Comparison of ENCODE assay signal across 8 cellular contexts in the genomic region with DNA sequence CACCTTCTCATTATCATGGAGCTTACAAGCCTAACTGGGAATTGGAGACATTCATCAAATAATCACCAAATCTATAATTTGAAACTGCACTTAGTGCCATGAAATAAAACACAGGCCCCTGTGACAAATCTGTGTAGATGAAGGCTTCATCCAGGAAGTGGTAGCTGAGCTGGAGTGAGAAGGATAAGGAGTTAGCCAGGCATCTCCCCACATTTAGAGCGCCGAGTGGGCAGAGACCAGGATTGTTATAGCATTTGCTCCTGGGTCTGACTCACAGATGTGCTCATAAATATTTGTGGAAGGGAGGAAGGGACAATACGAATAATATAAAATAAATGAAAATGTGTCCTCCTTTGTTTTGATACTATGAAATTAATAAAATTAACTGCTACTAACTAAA. TPM values are rescaled to one million over a fixed set of nuclear protein-coding genes. Genes with fewer than 3 reads are reported as not detected.
DNase-seq lines count a peak whose midpoint lies in the region; ATAC-seq, FAIRE-seq and TF ChIP-seq lines count a peak whose summit lies in the region.

No MANE protein-coding gene starts in this region.

- peak overlapping the region; percentile 15 for H3K27ac Mint-ChIP-seq in memory B cell

- no peak for TF ChIP-seq POLR2A in K562 (conservative IDR thresholded peaks at IDR 0.05)
- TF ChIP-seq POLR2A in erythroblast (IDR thresholded peaks at IDR 0.05; ENCODE audit: low read length): no peak

- no peak overlapping the region for H3K27ac ChIP-seq in K562 (ENCODE audit: extremely low read depth, low read depth, low read length)

- peaks cover 21% of the 10 kb centered on the region for H3K36me3 ChIP-seq in K562 (ENCODE audit: control insufficient read depth, insufficient read depth, low read length)

- H3K27me3 Mint-ChIP-seq in memory B cell: no peaks in the 10 kb centered on the region

- H3K4me2 ChIP-seq in K562 (ENCODE audit: insufficient read depth, low read length): no peak overlapping the region

- H3K4me3 ChIP-seq in K562: no peak overlapping the region

- 82% methylated on average over 3 of the region's 3 CpGs for WGBS in K562 (ENCODE audit: insufficient coverage, low coverage, missing lambda C conversion rate)

- in situ Hi-C loops in K562 (cut with MboI): no loop called here

- CTCF ChIA-PET in K562 (lab: Yijun Ruan, JAX; ENCODE audit: low intra/inter-chr PET ratio): no interaction called here

- no TSS peak for BruUV-seq in K562 (replicated peaks; lab: Mats Ljungman, UMichigan)

- peaks cover 49% of the 10 kb centered on the region for H3K79me2 ChIP-seq in K562 (ENCODE audit: control insufficient read depth, insufficient read depth, low read length)

- peaks cover 9% of the 10 kb centered on the region in 2 experiments; a peak in 4 of 5 replicates for H3K4me1 ChIP-seq in K562 (replicated peaks in 1 of 2; ENCODE audit: control insufficient read depth in 2 of 2, insufficient read depth in 2 of 2, low read length in 2 of 2)

- TF ChIP-seq RAD21 in K562 (CRISPR knock-in tag; conservative IDR thresholded peaks at IDR 0.05 in 1 of 2, IDR thresholded peaks at IDR 0.05 in 1 of 2): no peak

- peak overlapping the region in 1 of 2 experiments; percentile 100; a peak in 1 of 4 replicates for H3K9ac ChIP-seq in K562 (ENCODE audit: insufficient read depth in 1 of 2, low read depth in 2 of 2, low read length in 2 of 2)

- no peak overlapping the region for H3K4me3 Mint-ChIP-seq in memory B cell

- intact Hi-C loops in K562 (cut with micrococcal nuclease): loop anchor here (5.0 kb wide), 1 partner anchor 99 kb away; no protein-coding TSS in a partner anchor

- H3K9me3 ChIP-seq in K562 (replicated peaks; ENCODE audit: control insufficient read depth, insufficient read depth, low read depth, low read length): no peaks in the 10 kb centered on the region

- H3K36me3 Mint-ChIP-seq in memory B cell: no peaks in the 10 kb centered on the region

- H3K9me1 ChIP-seq in K562 (ENCODE audit: control insufficient read depth, insufficient read depth, low read length): no peaks in the 10 kb centered on the region

- no peak for TF ChIP-seq EP300 in K562 (IDR thresholded peaks at IDR 0.05; ENCODE audit: low read length)

- no peak for TF ChIP-seq CTCF in K562 (IDR thresholded peaks at IDR 0.05 in 2 of 3, conservative IDR thresholded peaks at IDR 0.05 in 1 of 3; ENCODE audit: insufficient read depth in 2 of 3, low read depth in 1 of 3, low read length in 3 of 3)

- H2AFZ ChIP-seq in K562 (ENCODE audit: low read depth, low read length): no peak overlapping the region

- no peak for FAIRE-seq in K562 (lab: Jason Lieb, UNC)

- POLR2A ChIA-PET in K562 (lab: Yijun Ruan, JAX): interaction anchor here (0.9 to 24.3 kb wide), 8 partner anchors 10 to 209 kb away, joined by 3 to 1576 read pairs (median 4); a partner anchor contains a TSS

- H3K4me1 Mint-ChIP-seq in memory B cell: peaks cover 11% of the 10 kb centered on the region

- H4K20me1 ChIP-seq in K562 (replicated peaks; ENCODE audit: control insufficient read depth, insufficient read depth, low read length): peaks cover 20% of the 10 kb centered on the region

- no peaks in the 10 kb centered on the region for H3K27me3 ChIP-seq in K562 (ENCODE audit: control insufficient read depth in 2 of 2, insufficient read depth in 2 of 2, low read length in 2 of 2)

- no peaks in the 10 kb centered on the region for H3K9me3 Mint-ChIP-seq in memory B cell

- peak; percentile 88 for DNase-seq in A172 (ENCODE audit: low spot score)
- DNase-seq in HK-2 (ENCODE audit: unreplicated experiment): peak; percentile 47
- no peak for DNase-seq in K562 (ENCODE audit: extremely low read depth in 1 of 4, low spot score in 3 of 4)
- DNase-seq in memory B cell (ENCODE audit: low spot score in 2 of 2): no peak
- DNase-seq in activated CD8-positive, alpha-beta memory T cell treated with anti-CD3 and anti-CD28 coated beads, Interleukin-2, amount 50 U/mL, for 4 hours: no peak
- no peak for DNase-seq in erythroblast (lab: John Stamatoyannopoulos, UW)
- no peak for DNase-seq in T-helper 2 cell

- no peak for ATAC-seq in K562
- ATAC-seq in memory B cell (ENCODE audit: low read depth): no peak
- no peak for ATAC-seq in GM21619 (IDR thresholded peaks at IDR 0.05; ENCODE audit: unreplicated experiment)

RNA-seq across cellular contexts. Expression of a gene that starts 2.5 kb away (rescaled TPM):
- 94.6 and 95.2 TPM in 2 replicates for total RNA-seq in A172 (2014; rRNA removed; shearing (Covaris generic))
- total RNA-seq in K562 (2011; cell fraction: chromatin; rRNA removed; ENCODE audit: low replicate concordance): 2,702 and 3,157 TPM in 2 replicates
- total RNA-seq in K562 (2011; cell fraction: nucleolus; rRNA removed): 1,250 and 1,264 TPM in 2 replicates
- 2,042 and 2,843 TPM in 2 replicates for total RNA-seq in K562 (2011; cell fraction: nucleoplasm; rRNA removed)
- total RNA-seq in K562 (2014; rRNA removed) (176 and 192 TPM in 2 replicates), K562 (2014; rRNA removed; fragmentation: Illumina TruSeq; extraction: Trizol) (236 and 242 TPM in 2 replicates), K562 (2015; rRNA removed; fragmentation: Illumina TruSeq; extraction: Trizol) (215 and 240 TPM in 2 replicates), K562 (2021) (376 and 394 TPM in 2 replicates)
- polyA plus RNA-seq in K562 (2011; rRNA removed) (606 and 1,027 TPM in 2 replicates), K562 (2014; fragmentation: Illumina TruSeq; extraction: Trizol) (324 and 385 TPM in 2 replicates), K562 (2014; fragmentation: Nextera tagmentation; extraction: Ambion mirVana) (100 to 1,000 TPM; 130 to 197 TPM), K562 (2014; rRNA removed) (582 and 610 TPM in 2 replicates)
- polyA plus RNA-seq in K562 (2011; cell fraction: cytosol; rRNA removed): 192 and 285 TPM in 2 replicates
- polyA plus RNA-seq in K562 (2011; cell fraction: nucleus; rRNA removed): 3,295 and 5,994 TPM in 2 replicates
- 368 and 393 TPM in 2 replicates for polyA plus RNA-seq in K562 (2012)
- 369 and 549 TPM in 2 replicates for polyA minus RNA-seq in K562 (2011; rRNA and poly(A)+ RNA removed)
- polyA minus RNA-seq in K562 (2011; cell fraction: cytosol; rRNA and poly(A)+ RNA removed): 138 and 165 TPM in 2 replicates
- 1,130 and 1,570 TPM in 2 replicates for polyA minus RNA-seq in K562 (2011; cell fraction: nucleus; rRNA and poly(A)+ RNA removed)

RNA-seq across cellular contexts. Expression of a gene that starts 24.8 kb away (rescaled TPM):
- total RNA-seq in A172 (2014; rRNA removed; shearing (Covaris generic)): 28.1 and 31.5 TPM in 2 replicates
- total RNA-seq in K562 (2011; cell fraction: chromatin; rRNA removed; ENCODE audit: low replicate concordance): 126 and 226 TPM in 2 replicates
- 103 and 119 TPM in 2 replicates for total RNA-seq in K562 (2011; cell fraction: nucleolus; rRNA removed)
- 111 and 121 TPM in 2 replicates for total RNA-seq in K562 (2011; cell fraction: nucleoplasm; rRNA removed)
- total RNA-seq in K562 (2014; rRNA removed) (14.4 and 18.5 TPM in 2 replicates), K562 (2014; rRNA removed; fragmentation: Illumina TruSeq; extraction: Trizol) (23.9 and 24.2 TPM in 2 replicates), K562 (2015; rRNA removed; fragmentation: Illumina TruSeq; extraction: Trizol) (19.7 and 21.2 TPM in 2 replicates), K562 (2021) (28.1 and 28.4 TPM in 2 replicates)
- polyA plus RNA-seq in K562 (2011; rRNA removed) (12.5 and 29.2 TPM in 2 replicates), K562 (2014; fragmentation: Illumina TruSeq; extraction: Trizol) (22.7 and 23.4 TPM in 2 replicates), K562 (2014; fragmentation: Nextera tagmentation; extraction: Ambion mirVana) (10 to 100 TPM; 46.7 to 47.1 TPM), K562 (2014; rRNA removed) (29.6 and 31.0 TPM in 2 replicates)
- 19.3 and 37.3 TPM in 2 replicates for polyA plus RNA-seq in K562 (2011; cell fraction: cytosol; rRNA removed)
- 22.9 and 43.4 TPM in 2 replicates for polyA plus RNA-seq in K562 (2011; cell fraction: nucleus; rRNA removed)
- 24.5 and 30.1 TPM in 2 replicates for polyA plus RNA-seq in K562 (2012)
- 21.2 and 39.3 TPM in 2 replicates for polyA minus RNA-seq in K562 (2011; rRNA and poly(A)+ RNA removed)
- 6.9 and 15.1 TPM in 2 replicates for polyA minus RNA-seq in K562 (2011; cell fraction: cytosol; rRNA and poly(A)+ RNA removed)
- polyA minus RNA-seq in K562 (2011; cell fraction: nucleus; rRNA and poly(A)+ RNA removed): 31.7 and 35.3 TPM in 2 replicates

RNA-seq across cellular contexts. Expression of a gene that starts 40.9 kb away (rescaled TPM):
- 1.3 and 1.5 TPM in 2 replicates for total RNA-seq in A172 (2014; rRNA removed; shearing (Covaris generic))
- total RNA-seq in K562 (2011; cell fraction: chromatin; rRNA removed; ENCODE audit: low replicate concordance): 24.0 and 36.3 TPM in 2 replicates
- total RNA-seq in K562 (2011; cell fraction: nucleolus; rRNA removed): 32.9 and 36.7 TPM in 2 replicates
- total RNA-seq in K562 (2011; cell fraction: nucleoplasm; rRNA removed): 35.9 and 47.3 TPM in 2 replicates
- total RNA-seq in K562 (2014; rRNA removed) (146 and 183 TPM in 2 replicates), K562 (2014; rRNA removed; fragmentation: Illumina TruSeq; extraction: Trizol) (107 and 129 TPM in 2 replicates), K562 (2015; rRNA removed; fragmentation: Illumina TruSeq; extraction: Trizol) (96.4 and 109 TPM in 2 replicates), K562 (2021) (140 and 149 TPM in 2 replicates)
- polyA plus RNA-seq in K562 (2011; rRNA removed) (184 and 340 TPM in 2 replicates), K562 (2014; fragmentation: Illumina TruSeq; extraction: Trizol) (301 and 302 TPM in 2 replicates), K562 (2014; fragmentation: Nextera tagmentation; extraction: Ambion mirVana) (100 to 1,000 TPM; 566 to 571 TPM), K562 (2014; rRNA removed) (248 and 255 TPM in 2 replicates)
- polyA plus RNA-seq in K562 (2011; cell fraction: cytosol; rRNA removed): 266 and 268 TPM in 2 replicates
- 98.3 and 102 TPM in 2 replicates for polyA plus RNA-seq in K562 (2011; cell fraction: nucleus; rRNA removed)
- polyA plus RNA-seq in K562 (2012): 193 and 225 TPM in 2 replicates
- polyA minus RNA-seq in K562 (2011; rRNA and poly(A)+ RNA removed): 89.7 and 134 TPM in 2 replicates
- polyA minus RNA-seq in K562 (2011; cell fraction: cytosol; rRNA and poly(A)+ RNA removed): 26.2 and 47.2 TPM in 2 replicates
- 16.0 and 18.9 TPM in 2 replicates for polyA minus RNA-seq in K562 (2011; cell fraction: nucleus; rRNA and poly(A)+ RNA removed)

RNA-seq across cellular contexts. Expression of a gene that starts 47.8 kb away (rescaled TPM):
- total RNA-seq in A172 (2014; rRNA removed; shearing (Covaris generic)): 36.2 and 51.0 TPM in 2 replicates
- 0.74 and 3.7 TPM in 2 replicates for total RNA-seq in K562 (2011; cell fraction: chromatin; rRNA removed; ENCODE audit: low replicate concordance)
- total RNA-seq in K562 (2011; cell fraction: nucleolus; rRNA removed): 2.6 and 4.3 TPM in 2 replicates
- 1.8 and 2.7 TPM in 2 replicates for total RNA-seq in K562 (2011; cell fraction: nucleoplasm; rRNA removed)
- total RNA-seq in K562 (2014; rRNA removed): 0.41 and 0.59 TPM in 2 replicates
- total RNA-seq in K562 (2014; rRNA removed; fragmentation: Illumina TruSeq; extraction: Trizol): not detected in 2 replicates
- not detected in 2 replicates for total RNA-seq in K562 (2015; rRNA removed; fragmentation: Illumina TruSeq; extraction: Trizol)
- total RNA-seq in K562 (2021): 0.85 and 1.1 TPM in 2 replicates
- polyA plus RNA-seq in K562 (2011; rRNA removed): 1.5 and 1.9 TPM in 2 replicates
- polyA plus RNA-seq in K562 (2011; cell fraction: cytosol; rRNA removed): 2.1 and 2.8 TPM in 2 replicates
- polyA plus RNA-seq in K562 (2011; cell fraction: nucleus; rRNA removed): 4.2 and 6.3 TPM in 2 replicates
- polyA plus RNA-seq in K562 (2012): 0.68 and 4.7 TPM in 2 replicates
- polyA plus RNA-seq in K562 (2014; fragmentation: Illumina TruSeq; extraction: Trizol): 0.39 and 0.54 TPM in 2 replicates
- 1 to 10 TPM; 1.5 to 1.9 TPM for polyA plus RNA-seq in K562 (2014; fragmentation: Nextera tagmentation; extraction: Ambion mirVana)
- 0.34 and 1.5 TPM in 2 replicates for polyA plus RNA-seq in K562 (2014; rRNA removed)
- 1.3 and 2.5 TPM in 2 replicates for polyA minus RNA-seq in K562 (2011; rRNA and poly(A)+ RNA removed)
- not detected in 2 replicates for polyA minus RNA-seq in K562 (2011; cell fraction: cytosol; rRNA and poly(A)+ RNA removed)
- 0.54 and 0.78 TPM in 2 replicates for polyA minus RNA-seq in K562 (2011; cell fraction: nucleus; rRNA and poly(A)+ RNA removed)

RNA-seq across cellular contexts. Expression of a gene that starts 59.1 kb away (rescaled TPM):
- 262 and 285 TPM in 2 replicates for total RNA-seq in A172 (2014; rRNA removed; shearing (Covaris generic))
- 76.8 and 189 TPM in 2 replicates for total RNA-seq in K562 (2011; cell fraction: chromatin; rRNA removed; ENCODE audit: low replicate concordance)
- total RNA-seq in K562 (2011; cell fraction: nucleolus; rRNA removed): 209 and 223 TPM in 2 replicates
- total RNA-seq in K562 (2011; cell fraction: nucleoplasm; rRNA removed): 148 and 152 TPM in 2 replicates
- total RNA-seq in K562 (2014; rRNA removed) (189 and 243 TPM in 2 replicates), K562 (2014; rRNA removed; fragmentation: Illumina TruSeq; extraction: Trizol) (181 and 208 TPM in 2 replicates), K562 (2015; rRNA removed; fragmentation: Illumina TruSeq; extraction: Trizol) (150 and 156 TPM in 2 replicates), K562 (2021) (139 and 158 TPM in 2 replicates)
- polyA plus RNA-seq in K562 (2011; rRNA removed) (324 and 492 TPM in 2 replicates), K562 (2014; fragmentation: Illumina TruSeq; extraction: Trizol) (253 and 256 TPM in 2 replicates), K562 (2014; fragmentation: Nextera tagmentation; extraction: Ambion mirVana) (100 to 1,000 TPM; 425 to 485 TPM), K562 (2014; rRNA removed) (289 and 334 TPM in 2 replicates)
- 513 and 736 TPM in 2 replicates for polyA plus RNA-seq in K562 (2011; cell fraction: cytosol; rRNA removed)
- 354 and 425 TPM in 2 replicates for polyA plus RNA-seq in K562 (2011; cell fraction: nucleus; rRNA removed)
- 249 and 379 TPM in 2 replicates for polyA plus RNA-seq in K562 (2012)
- 88.4 and 169 TPM in 2 replicates for polyA minus RNA-seq in K562 (2011; rRNA and poly(A)+ RNA removed)
- 40.6 and 67.6 TPM in 2 replicates for polyA minus RNA-seq in K562 (2011; cell fraction: cytosol; rRNA and poly(A)+ RNA removed)
- polyA minus RNA-seq in K562 (2011; cell fraction: nucleus; rRNA and poly(A)+ RNA removed): 58.2 and 63.7 TPM in 2 replicates

Comparison
In these comparisons a context has a peak if more than half of its experiments do, and no peak if none do; other contexts are left out.
1. DNase-seq: peak in A172 (single experiment) and HK-2 (single experiment); none in K562 (0 of 4), memory B cell (0 of 2), activated CD8-positive, alpha-beta memory T cell treated with anti-CD3 and anti-CD28 coated beads, Interleukin-2, amount 50 U/mL, for 4 hours (single experiment), erythroblast (0 of 2) and T-helper 2 cell (0 of 5).
2. RNA of a gene that starts 40.9 kb away (total RNA-seq): 24.0 to 183 TPM in K562; 1.3 to 1.5 TPM in A172; every median in the first group is over 10 times any median in the second.